Comparison of ENCODE assay signal across 20 cellular contexts in genomic region chr13:29182216-29182615, GRCh38.
"Had no signal": no experiment of that assay in that cellular context is flagged by ENCODE, and none has a peak within 500 bp of the region (broad histone marks: within the 10 kb centered on the region; RNA-seq: fewer than 3 reads in every experiment).

No MANE protein-coding gene starts in this region.

- H3K27me3 ChIP-seq: colonic mucosa, esophagus muscularis mucosa, foreskin keratinocyte, gastroesophageal sphincter, heart left ventricle, hepatocyte had no signal

- DNase-seq: colonic mucosa; cortex of kidney; effector memory CD4-positive, alpha-beta T cell; foreskin keratinocyte; heart left ventricle; hypothalamus; immature natural killer cell; islet precursor cell; kidney; kidney glomerular epithelial cell; left colon; left ventricle myocardium superior; lower lobe of right lung; mesenchymal stem cell; mucosa of descending colon; naive B cell; naive thymus-derived CD8-positive, alpha-beta T cell had no signal

- H3K9me3 ChIP-seq: colonic mucosa had no signal

- H3K36me3 ChIP-seq: colonic mucosa, esophagus muscularis mucosa, gastroesophageal sphincter, heart left ventricle, lower lobe of right lung had no signal

- H3K4me1 ChIP-seq: colonic mucosa, esophagus muscularis mucosa, foreskin keratinocyte, gastroesophageal sphincter, heart left ventricle, lower lobe of right lung had no signal

- H3K27ac ChIP-seq: colonic mucosa, esophagus muscularis mucosa, foreskin keratinocyte, gastroesophageal sphincter, heart left ventricle, hepatocyte, lower lobe of right lung had no signal

- H3K4me3 ChIP-seq: colonic mucosa, esophagus muscularis mucosa, gastroesophageal sphincter, heart left ventricle, hepatocyte, lower lobe of right lung, mucosa of descending colon had no signal
